ENCODE assay signal across 13 cellular contexts in the genomic region with DNA sequence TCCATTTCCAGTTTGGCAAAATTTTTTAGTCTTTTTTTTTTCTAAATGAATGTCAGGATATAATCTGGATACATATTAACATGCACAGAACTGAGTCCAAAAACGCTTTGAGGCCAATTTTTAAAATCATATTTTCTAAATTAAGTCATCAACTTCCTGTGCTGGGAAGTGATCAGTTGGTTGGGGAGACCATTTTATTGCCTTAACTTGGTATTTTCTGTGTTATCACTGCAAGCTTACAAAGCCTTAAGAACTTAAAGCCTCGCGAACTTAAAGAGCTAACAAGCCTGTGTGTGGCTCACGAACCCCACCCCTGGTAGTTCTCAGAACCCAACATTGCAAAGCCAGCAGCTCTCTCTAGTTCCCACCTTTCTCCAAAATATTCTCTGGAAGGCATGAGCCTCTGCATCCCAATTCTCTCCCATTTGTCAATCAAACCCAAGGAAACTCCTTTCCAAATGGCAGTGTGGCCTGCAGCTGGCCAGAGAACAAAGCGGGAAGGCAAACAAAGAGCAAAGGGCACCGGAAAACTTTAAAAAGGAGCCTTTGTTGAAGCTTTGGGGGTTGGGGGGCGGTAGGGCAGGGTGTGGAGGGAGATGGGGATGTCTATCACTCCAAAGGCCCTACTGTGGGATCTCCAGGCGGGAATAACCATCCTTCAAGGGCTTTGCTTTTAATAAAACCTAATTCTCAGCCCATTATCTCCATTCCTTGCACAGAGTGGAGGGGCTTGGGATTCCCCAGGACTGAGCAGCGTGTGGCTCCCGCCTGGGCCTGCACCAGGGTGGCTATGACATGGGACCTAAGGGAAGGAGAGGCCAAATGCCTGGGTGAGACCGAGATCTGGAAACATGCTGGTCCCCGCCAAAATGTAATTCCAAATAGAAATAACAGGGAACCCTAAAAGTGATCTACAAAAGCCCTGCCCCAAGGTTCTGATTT.
DNase-seq lines count a peak whose midpoint lies in the region; TF ChIP-seq lines count a peak whose summit lies in the region.
"Had no signal": no experiment of that assay in that cellular context is flagged by ENCODE, and none has a peak within 500 bp of the region (broad histone marks: within the 10 kb centered on the region; RNA-seq: fewer than 3 reads in every experiment).

No MANE protein-coding gene starts in this region.

- no peak for TF ChIP-seq POLR2A in prostate gland (IDR thresholded peaks at IDR 0.05)

- peak overlapping the region; percentile 30 for H2AFZ ChIP-seq in ACC112 (ENCODE audit: low read length, unreplicated experiment)

- H3K4me3 ChIP-seq in ACC112 (ENCODE audit: low read depth, low read length) (no peak overlapping the region), fibroblast of villous mesenchyme (ENCODE audit: low read depth, low read length) (no peak overlapping the region), muscle layer of duodenum (ENCODE audit: low read depth in 1 of 2, low read length in 2 of 2) (no peak overlapping the region), prostate gland (no peak overlapping the region)
- H3K4me3 ChIP-seq: uterus had no signal

- TF ChIP-seq CTCF in fibroblast of villous mesenchyme (IDR thresholded peaks at IDR 0.05; ENCODE audit: insufficient read depth, low read depth, low read length) (no peak), prostate gland (IDR thresholded peaks at IDR 0.05) (no peak)

- peaks cover 32% of the 10 kb centered on the region for H3K4me1 ChIP-seq in ACC112 (ENCODE audit: control insufficient read depth, insufficient read depth, low read length, unreplicated experiment)
- H3K4me1 ChIP-seq in muscle layer of duodenum (ENCODE audit: control insufficient read depth in 1 of 2, insufficient read depth in 2 of 2, low read length in 2 of 2): peaks cover 0 to 20% of the 10 kb centered on the region in 2 donors
- no peaks in the 10 kb centered on the region for H3K4me1 ChIP-seq in prostate gland (replicated peaks)

- H3K9me3 ChIP-seq in muscle layer of duodenum (ENCODE audit: control insufficient read depth in 1 of 2, low read length in 2 of 2) (no peaks in the 10 kb centered on the region), prostate gland (no peaks in the 10 kb centered on the region)
- H3K9me3 ChIP-seq: uterus had no signal

- DNase-seq in NCI-H226 (peak; percentile 53), fibroblast of villous mesenchyme (ENCODE audit: low read depth) (peak; percentile 93), prostate gland (ENCODE audit: low spot score) (no peak), NCI-H1930 (lab: John Stamatoyannopoulos, UW) (no peak), islet precursor cell (no peak), G401 (ENCODE audit: low spot score) (no peak)
- DNase-seq: activated CD4-positive, alpha-beta T cell treated with anti-CD3 and anti-CD28 coated beads, Interleukin-2, amount 50 U/mL, for 48 hours; aorta; CD4-positive, CD25-positive, alpha-beta regulatory T cell; SHP77; uterus had no signal

- WGBS in prostate gland: 75% methylated on average over 12 of the region's 12 CpGs

- intact Hi-C loops in prostate gland (cut with DNase I): no loop called here

- H3K27me3 ChIP-seq in ACC112 (ENCODE audit: insufficient read depth, low read length): no peaks in the 10 kb centered on the region
- no peaks in the 10 kb centered on the region for H3K27me3 ChIP-seq in muscle layer of duodenum (ENCODE audit: low read depth, low read length)
- H3K27me3 ChIP-seq in prostate gland (replicated peaks; ENCODE audit: insufficient read depth): no peaks in the 10 kb centered on the region
- H3K27me3 ChIP-seq: uterus had no signal

- H3K36me3 ChIP-seq in ACC112 (ENCODE audit: insufficient read depth, low read length) (no peaks in the 10 kb centered on the region), muscle layer of duodenum (ENCODE audit: control insufficient read depth in 1 of 2, insufficient read depth in 2 of 2, low read length in 2 of 2) (peaks cover 0 to 2% of the 10 kb centered on the region in 2 donors), prostate gland (no peaks in the 10 kb centered on the region)
- H3K36me3 ChIP-seq: uterus had no signal

- peak overlapping the region; percentile 54 for H3K27ac ChIP-seq in ACC112 (ENCODE audit: low read depth, low read length)
- H3K27ac ChIP-seq in muscle layer of duodenum (ENCODE audit: low read length): peak overlapping the region; percentile 47
- no peak overlapping the region for H3K27ac ChIP-seq in prostate gland

- in situ Hi-C loops in G401 (cut with HindIII; ENCODE audit: low sequenced_read_pairs): no loop called here

- no peaks in the 10 kb centered on the region for H3K79me2 ChIP-seq in ACC112 (ENCODE audit: control insufficient read depth, insufficient read depth, low read length, unreplicated experiment)

Comparison
In these comparisons a context has a peak if more than half of its experiments do, and no peak if none do; other contexts are left out.
1. H3K27ac ChIP-seq: peak in ACC112 (single experiment) and muscle layer of duodenum (single experiment); none in prostate gland (0 of 2).
2. DNase-seq: peak in NCI-H226 (single experiment) and fibroblast of villous mesenchyme (single experiment); none in prostate gland (single experiment), NCI-H1930 (0 of 2), islet precursor cell (single experiment) and G401 (single experiment).